Comparison of ENCODE assay signal across 19 cellular contexts in the genomic region with DNA sequence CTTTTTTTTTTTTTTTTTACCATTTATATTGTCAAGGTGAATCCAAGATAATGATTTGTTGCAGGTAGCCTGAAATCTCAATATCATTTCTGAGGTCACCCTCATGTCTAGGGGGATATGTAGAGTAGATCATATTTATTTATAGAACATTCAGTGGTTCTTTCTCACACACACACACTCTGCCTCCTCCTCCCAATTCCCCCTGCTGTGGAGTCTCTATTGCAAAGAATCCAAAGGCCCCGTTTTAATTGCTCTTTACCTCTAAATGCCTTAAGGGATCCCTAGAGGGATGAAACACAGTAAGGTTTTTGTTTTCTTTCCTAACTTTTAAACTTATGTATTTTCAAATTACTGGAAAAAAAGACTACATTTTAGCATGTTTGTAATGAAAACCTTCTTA.
DNase-seq lines count a peak whose midpoint lies in the region; ATAC-seq, FAIRE-seq and TF ChIP-seq lines count a peak whose summit lies in the region.
"Had no signal": no experiment of that assay in that cellular context is flagged by ENCODE, and none has a peak within 500 bp of the region (broad histone marks: within the 10 kb centered on the region; RNA-seq: fewer than 3 reads in every experiment).

No MANE protein-coding gene starts in this region.

- intact Hi-C loops in sigmoid colon (cut with DNase I) = no loop called here
- intact Hi-C loops in pancreas (cut with DNase I) = no loop called here

- H3K9me3 ChIP-seq in iPS-20b (ENCODE audit: insufficient read depth, low read depth, low read length) (no peaks in the 10 kb centered on the region), sigmoid colon (no peaks in the 10 kb centered on the region), pancreas (peaks cover 0 to 4% (median 0%) of the 10 kb centered on the region in 4 donors)
- H3K9me3 ChIP-seq: gastroesophageal sphincter, right lobe of liver, upper lobe of left lung had no signal

- no peaks in the 10 kb centered on the region for H3K36me3 ChIP-seq in iPS-20b (ENCODE audit: insufficient read depth, low read depth, low read length)
- H3K36me3 ChIP-seq in sigmoid colon = no peaks in the 10 kb centered on the region
- H3K36me3 ChIP-seq in pancreas = no peaks in the 10 kb centered on the region
- H3K36me3 ChIP-seq: gastroesophageal sphincter, right lobe of liver, upper lobe of left lung, WERI-Rb-1 had no signal

- no peak for ATAC-seq in pancreas
- ATAC-seq: stimulated activated effector memory CD8-positive, alpha-beta T cell treated with anti-CD3 and anti-CD28 coated beads, Interleukin-12 subunit alpha, Interleukin-12 subunit beta, amount 100 ng/mL, for 72 hours had no signal

- H3K9me3 Mint-ChIP-seq in chondrocyte (ENCODE audit: low read depth) = no peaks in the 10 kb centered on the region
- H3K9me3 Mint-ChIP-seq: stimulated activated effector memory CD8-positive, alpha-beta T cell treated with anti-CD3 and anti-CD28 coated beads, Interleukin-12 subunit alpha, Interleukin-12 subunit beta, amount 100 ng/mL, for 72 hours had no signal

- H3K4me1 Mint-ChIP-seq in chondrocyte (ENCODE audit: low read depth) = peaks cover 37% of the 10 kb centered on the region
- H3K4me1 Mint-ChIP-seq: stimulated activated effector memory CD8-positive, alpha-beta T cell treated with anti-CD3 and anti-CD28 coated beads, Interleukin-12 subunit alpha, Interleukin-12 subunit beta, amount 100 ng/mL, for 72 hours had no signal

- DNase-seq in M059J (ENCODE audit: low read depth) (peak; percentile 18), chondrocyte (ENCODE audit: low spot score) (no peak), sigmoid colon (no peak), pancreas (no peak), Kasumi-1 (lab: John Stamatoyannopoulos, UW) (no peak)
- DNase-seq in effector CD8-positive, alpha-beta T cell (lab: John Stamatoyannopoulos, UW) = no peak
- DNase-seq in stimulated activated CD4-positive, alpha-beta T cell treated with anti-CD3 and anti-CD28 coated beads, Interleukin-2, amount 100 ng/mL, for 48 hours = no peak
- DNase-seq: activated effector memory CD4-positive, alpha-beta T cell treated with anti-CD3 and anti-CD28 coated beads, Interleukin-2, amount 50 U/mL, for 16 hours; AML-193; NCI-H187; NCI-H510A; right lobe of liver; upper lobe of left lung; WERI-Rb-1 had no signal

- H3K36me3 Mint-ChIP-seq in chondrocyte (ENCODE audit: low read depth) = no peaks in the 10 kb centered on the region
- H3K36me3 Mint-ChIP-seq: stimulated activated effector memory CD8-positive, alpha-beta T cell treated with anti-CD3 and anti-CD28 coated beads, Interleukin-12 subunit alpha, Interleukin-12 subunit beta, amount 100 ng/mL, for 72 hours had no signal

- H3K4me3 ChIP-seq in iPS-20b (ENCODE audit: low read length) (peak overlapping the region; percentile 25; the same call in 1 of the 2 replicates), sigmoid colon (no peak overlapping the region), pancreas (no peak overlapping the region)
- H3K4me3 ChIP-seq: gastroesophageal sphincter, right lobe of liver, upper lobe of left lung had no signal

- peak overlapping the region; percentile 46 for H3K4me3 Mint-ChIP-seq in chondrocyte (ENCODE audit: unreplicated experiment)
- H3K4me3 Mint-ChIP-seq: stimulated activated effector memory CD8-positive, alpha-beta T cell treated with anti-CD3 and anti-CD28 coated beads, Interleukin-12 subunit alpha, Interleukin-12 subunit beta, amount 100 ng/mL, for 72 hours had no signal

- TF ChIP-seq POLR2A in sigmoid colon (IDR thresholded peaks at IDR 0.05) = no peak

- WGBS in sigmoid colon, 2 donors = 13 to 46% methylated on average over 1 of the region's 1 CpG
- 61 to 66% methylated on average over 1 of the region's 1 CpG for WGBS in pancreas, 2 donors

- no peak for FAIRE-seq in pancreas (lab: Jason Lieb, UNC)
- FAIRE-seq: D721Med, islet of Langerhans had no signal

- TF ChIP-seq CTCF in chondrocyte (IDR thresholded peaks at IDR 0.05) (no peak), sigmoid colon (IDR thresholded peaks at IDR 0.05) (no peak), pancreas (IDR thresholded peaks at IDR 0.05) (no peak)

- H3K27ac ChIP-seq in iPS-20b (ENCODE audit: low read length) (no peak overlapping the region), sigmoid colon (peak overlapping the region; percentile 24 to 62 (median 50)), pancreas (no peak overlapping the region)
- H3K27ac ChIP-seq: right lobe of liver, upper lobe of left lung, WERI-Rb-1 had no signal

- TF ChIP-seq EP300 in sigmoid colon (IDR thresholded peaks at IDR 0.05) = no peak

- no peaks in the 10 kb centered on the region for H3K27me3 ChIP-seq in iPS-20b (ENCODE audit: insufficient read depth, low read length)
- H3K27me3 ChIP-seq in sigmoid colon = no peaks in the 10 kb centered on the region
- no peaks in the 10 kb centered on the region for H3K27me3 ChIP-seq in pancreas
- H3K27me3 ChIP-seq: gastroesophageal sphincter, right lobe of liver, upper lobe of left lung had no signal

- H3K27me3 Mint-ChIP-seq in chondrocyte (ENCODE audit: low read depth) = no peaks in the 10 kb centered on the region

- peak overlapping the region; percentile 36; the same call in 1 of the 2 replicates for H3K9ac ChIP-seq in iPS-20b (ENCODE audit: low read depth, low read length)

- H3K4me1 ChIP-seq in iPS-20b (ENCODE audit: insufficient read depth, low read length) (peaks cover 28% of the 10 kb centered on the region; the same call in 1 of the 2 replicates), sigmoid colon (peaks cover 0 to 41% (median 38%) of the 10 kb centered on the region in 4 donors), pancreas (peaks cover 0 to 4% (median 0%) of the 10 kb centered on the region in 3 donors)
- H3K4me1 ChIP-seq: right lobe of liver, upper lobe of left lung had no signal

- H3K27ac Mint-ChIP-seq in chondrocyte (ENCODE audit: unreplicated experiment) = peak overlapping the region; percentile 86
- H3K27ac Mint-ChIP-seq: stimulated activated effector memory CD8-positive, alpha-beta T cell treated with anti-CD3 and anti-CD28 coated beads, Interleukin-12 subunit alpha, Interleukin-12 subunit beta, amount 100 ng/mL, for 72 hours had no signal

Comparison
In these comparisons a context has a peak if more than half of its experiments do, and no peak if none do; other contexts are left out.
1. H3K27ac ChIP-seq: peak in sigmoid colon (4 of 4); none in iPS-20b (single experiment) and pancreas (0 of 4).